ENCODE assay signal across 8 cellular contexts in genomic region chr14:77031680-77032482, GRCh38. TPM values are rescaled to one million over a fixed set of nuclear protein-coding genes. Genes with fewer than 3 reads are reported as not detected.
DNase-seq lines count a peak whose midpoint lies in the region; ATAC-seq and TF ChIP-seq lines count a peak whose summit lies in the region.

No MANE protein-coding gene starts in this region.

- H3K4me1 ChIP-seq in muscle layer of colon (ENCODE audit: insufficient read depth, low read length): peaks cover 50% of the 10 kb centered on the region

- H3K36me3 ChIP-seq in muscle layer of colon (ENCODE audit: insufficient read depth, low read length): no peaks in the 10 kb centered on the region

- H3K9me3 ChIP-seq in muscle layer of colon (ENCODE audit: low read length): no peaks in the 10 kb centered on the region

- TF ChIP-seq CTCF in NB4 (IDR thresholded peaks at IDR 0.05; ENCODE audit: low read depth, low read length) (no peak), chondrocyte (IDR thresholded peaks at IDR 0.05) (no peak)

- TF ChIP-seq POLR2A in NB4 (IDR thresholded peaks at IDR 0.05; ENCODE audit: extremely low read depth, insufficient read length): no peak

- H3K27ac ChIP-seq in muscle layer of colon (ENCODE audit: low read depth, low read length): peak overlapping the region; percentile 100

- H3K4me1 Mint-ChIP-seq in chondrocyte (ENCODE audit: low read depth): peaks cover 61% of the 10 kb centered on the region

- intact Hi-C loops in posterior vena cava (cut with DNase I): no loop called here

- H3K4me3 ChIP-seq in NB4 (ENCODE audit: low read depth, low read length) (no peak overlapping the region), muscle layer of colon (ENCODE audit: low read depth in 1 of 2, low read length in 2 of 2) (peak overlapping the region in 1 of 2 donors; percentile 58)

- ATAC-seq in HG02870 (IDR thresholded peaks at IDR 0.05; ENCODE audit: unreplicated experiment) (no peak), HG02571 (IDR thresholded peaks at IDR 0.05; ENCODE audit: unreplicated experiment) (no peak)

- H3K4me3 Mint-ChIP-seq in chondrocyte (ENCODE audit: unreplicated experiment): peak overlapping the region; percentile 74

- peak overlapping the region; percentile 75 for H3K9ac ChIP-seq in muscle layer of colon (ENCODE audit: low read length)

- H3K27me3 Mint-ChIP-seq in chondrocyte (ENCODE audit: low read depth): no peaks in the 10 kb centered on the region

- H3K27me3 ChIP-seq in muscle layer of colon (ENCODE audit: control insufficient read depth in 1 of 2, insufficient read depth in 2 of 2, low read length in 2 of 2): no peaks in the 10 kb centered on the region

- H3K9me3 Mint-ChIP-seq in chondrocyte (ENCODE audit: low read depth): no peaks in the 10 kb centered on the region

- DNase-seq in Ammon's horn (ENCODE audit: low spot score): peak; percentile 34
- DNase-seq in NB4 (ENCODE audit: low read depth): peak; percentile 54
- DNase-seq in chondrocyte (ENCODE audit: low spot score): no peak
- DNase-seq in posterior vena cava (ENCODE audit: low spot score): no peak
- no peak for DNase-seq in mucosa of gallbladder (ENCODE audit: low spot score)

- H3K36me3 Mint-ChIP-seq in chondrocyte (ENCODE audit: low read depth): no peaks in the 10 kb centered on the region

- peak overlapping the region; percentile 96 for H3K27ac Mint-ChIP-seq in chondrocyte (ENCODE audit: unreplicated experiment)

RNA-seq across cellular contexts. Expression of gene IRF2BPL, which starts 3.4 kb away (rescaled TPM):
- total RNA-seq in chondrocyte (56.0 to 61.9 TPM (median 56.7 TPM) in 3 replicates), posterior vena cava (10 to 100 TPM; 35.7 to 43.3 TPM), mucosa of gallbladder (70.9 TPM)

Comparison
In these comparisons a context has a peak if more than half of its experiments do, and no peak if none do; other contexts are left out.
1. DNase-seq: peak in Ammon's horn (single experiment) and NB4 (single experiment); none in chondrocyte (single experiment), posterior vena cava (single experiment) and mucosa of gallbladder (single experiment).